In the genomic region with DNA sequence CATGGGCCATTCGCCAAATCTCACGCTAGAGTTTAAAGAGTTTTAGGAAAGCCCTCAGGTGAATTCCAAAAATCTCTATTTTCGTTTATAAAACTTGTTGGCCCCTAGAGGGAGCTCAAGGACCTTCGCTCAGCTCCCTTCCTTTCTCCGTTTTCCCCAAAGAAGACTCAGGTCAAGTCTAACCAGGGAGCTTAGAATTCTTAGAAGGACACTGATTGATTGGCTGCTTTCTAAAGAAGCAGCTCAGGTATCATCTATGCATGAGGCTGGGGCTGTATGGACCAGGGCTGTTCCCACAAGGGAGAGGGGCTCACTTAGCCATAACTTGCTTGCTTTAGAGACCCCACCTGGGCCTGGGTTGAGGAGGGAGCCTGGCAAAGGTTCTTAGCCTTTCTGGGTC, we compare ENCODE assay signal across 9 cellular contexts. TPM values are rescaled to one million over a fixed set of nuclear protein-coding genes. Genes with fewer than 3 reads are reported as not detected.
DNase-seq lines count a peak whose midpoint lies in the region; ATAC-seq and TF ChIP-seq lines count a peak whose summit lies in the region.
"Had no signal": no experiment of that assay in that cellular context is flagged by ENCODE, and none has a peak within 500 bp of the region (broad histone marks: within the 10 kb centered on the region; RNA-seq: fewer than 3 reads in every experiment).

No MANE protein-coding gene starts in this region.

- CTCF ChIA-PET in A673 (lab: Charles Lee), result interaction anchor here (0.6 to 1.8 kb wide), 8 partner anchors 14 to 1377 kb away, joined by 3 to 38 read pairs (median 4); no protein-coding TSS in a partner anchor

- H3K27ac ChIP-seq in A673 (ENCODE audit: low read depth, low read length, poor library complexity, severe bottlenecking) (no peak overlapping the region), lower lobe of right lung (no peak overlapping the region)

- TF ChIP-seq CTCF in A673 (conservative IDR thresholded peaks at IDR 0.05; ENCODE audit: low read depth, low read length) (peak; percentile 67), chondrocyte (IDR thresholded peaks at IDR 0.05) (peak; percentile 85), lower lobe of right lung (IDR thresholded peaks at IDR 0.05) (peak; percentile 59)

- no peaks in the 10 kb centered on the region for H3K36me3 ChIP-seq in A673 (ENCODE audit: insufficient read depth, low read length, poor library complexity, severe bottlenecking)
- H3K36me3 ChIP-seq in lower lobe of right lung, result peaks cover 5% of the 10 kb centered on the region

- no peaks in the 10 kb centered on the region for H3K4me1 ChIP-seq in A673 (ENCODE audit: insufficient read depth, low read length, poor library complexity, severe bottlenecking)
- H3K4me1 ChIP-seq in lower lobe of right lung, result no peaks in the 10 kb centered on the region

- no TSS peak for BruUV-seq in A673 (replicated peaks; lab: Mats Ljungman, UMichigan)

- no peaks in the 10 kb centered on the region for H3K27me3 Mint-ChIP-seq in chondrocyte (ENCODE audit: low read depth)

- POLR2A ChIA-PET in A673 (lab: Charles Lee; ENCODE audit: low non-redundant PET), result interaction anchor here (0.6 kb wide), 1 partner anchor 941 kb away, joined by 4 read pairs; no protein-coding TSS in a partner anchor

- ATAC-seq in HG02678 (IDR thresholded peaks at IDR 0.05; ENCODE audit: unreplicated experiment) (peak; percentile 57), lower lobe of right lung (peak; percentile 69 to 70), GM18873 (IDR thresholded peaks at IDR 0.05; ENCODE audit: low FRiP score, unreplicated experiment) (no peak)

- peaks cover 26% of the 10 kb centered on the region for H3K4me1 Mint-ChIP-seq in chondrocyte (ENCODE audit: low read depth)

- H3K4me3 ChIP-seq in A673 (ENCODE audit: low read depth, low read length, poor library complexity, severe bottlenecking) (no peak overlapping the region), lower lobe of right lung (no peak overlapping the region)

- H3K27me3 ChIP-seq in A673 (replicated peaks; ENCODE audit: insufficient read depth, low read depth, low read length, poor library complexity) (no peaks in the 10 kb centered on the region), lower lobe of right lung (ENCODE audit: low read depth) (no peaks in the 10 kb centered on the region)

- DNase-seq in A673 (ENCODE audit: low spot score), result peak; percentile 68
- peak; percentile 56 for DNase-seq in ELF-1 (ENCODE audit: low read depth, low spot score)
- DNase-seq in NOMO-1 treated with DMSO at 0.1 percent for 48 hours (lab: John Stamatoyannopoulos, UW; ENCODE audit: unreplicated experiment), result peak; percentile 52
- no peak for DNase-seq in chondrocyte (ENCODE audit: low spot score)
- no peak for DNase-seq in lower lobe of right lung
- no peak for DNase-seq in activated effector memory CD4-positive, alpha-beta T cell treated with Interleukin-2 at 50 U/mL for 16 hours

- H3K9me3 ChIP-seq in A673 (ENCODE audit: low read depth, low read length, poor library complexity, severe bottlenecking) (no peaks in the 10 kb centered on the region), lower lobe of right lung (peaks cover 3% of the 10 kb centered on the region)

- peak overlapping the region; percentile 56 for H3K27ac Mint-ChIP-seq in chondrocyte (ENCODE audit: unreplicated experiment)
- H3K27ac Mint-ChIP-seq: stimulated activated naive CD8-positive, alpha-beta T cell treated with anti-CD3 and anti-CD28 coated beads, Interleukin-15, Interleukin-2, amounts not matched to agents 100 ng/mL and 50 ng/mL, for 24 hours had no signal

- intact Hi-C loops in A673 (cut with micrococcal nuclease; ENCODE audit: unreplicated experiment), result loop anchor here (1.0 to 10.0 kb wide), 3 partner anchors 210 to 1191 kb away; no protein-coding TSS in a partner anchor
- intact Hi-C loops in lower lobe of right lung (cut with DNase I), result loop anchor here (10.0 kb wide), 1 partner anchor 211 kb away; no protein-coding TSS in a partner anchor

- peaks cover 46% of the 10 kb centered on the region for H3K36me3 Mint-ChIP-seq in chondrocyte (ENCODE audit: low read depth)

- H3K9me3 Mint-ChIP-seq in chondrocyte (ENCODE audit: low read depth), result peaks cover 10% of the 10 kb centered on the region
- H3K9me3 Mint-ChIP-seq: stimulated activated naive CD8-positive, alpha-beta T cell treated with anti-CD3 and anti-CD28 coated beads, Interleukin-15, Interleukin-2, amounts not matched to agents 100 ng/mL and 50 ng/mL, for 24 hours had no signal

- no peak overlapping the region for H3K4me3 Mint-ChIP-seq in chondrocyte (ENCODE audit: unreplicated experiment)
- H3K4me3 Mint-ChIP-seq: stimulated activated naive CD8-positive, alpha-beta T cell treated with anti-CD3 and anti-CD28 coated beads, Interleukin-15, Interleukin-2, amounts not matched to agents 100 ng/mL and 50 ng/mL, for 24 hours had no signal

RNA-seq across cellular contexts. Expression of gene DZIP1, which starts 20.5 kb away (rescaled TPM):
- 6.1 and 8.6 TPM in 2 replicates for total RNA-seq in A673 (2021)
- 39.8 to 59.9 TPM (median 42.4 TPM) in 3 replicates for total RNA-seq in chondrocyte
- 9.0 TPM for total RNA-seq in lower lobe of right lung

RNA-seq across cellular contexts. Expression of gene DNAJC3, which starts 52.9 kb away (rescaled TPM):
- total RNA-seq in A673 (2021), result 21.4 and 21.5 TPM in 2 replicates
- 53.9 to 73.5 TPM (median 55.1 TPM) in 3 replicates for total RNA-seq in chondrocyte
- 56.7 TPM for total RNA-seq in lower lobe of right lung

Comparison
In these comparisons a context has a peak if more than half of its experiments do, and no peak if none do; other contexts are left out.
1. DNase-seq: peak in A673 (single experiment), ELF-1 (single experiment) and NOMO-1 treated with DMSO at 0.1 percent for 48 hours (single experiment); none in chondrocyte (single experiment), lower lobe of right lung (single experiment) and activated effector memory CD4-positive, alpha-beta T cell treated with Interleukin-2 at 50 U/mL for 16 hours (single experiment).
2. Peak in every context shown above with its lines, with median percentiles within 50 percentile points of each other: CTCF ChIP-seq.